ENCODE assay signal across 8 cellular contexts in genomic region chr15:62389887-62390792, GRCh38. TPM values are rescaled to one million over a fixed set of nuclear protein-coding genes. Genes with fewer than 3 reads are reported as not detected.
DNase-seq lines count a peak whose midpoint lies in the region; ATAC-seq and TF ChIP-seq lines count a peak whose summit lies in the region.

Gene TLN2 (plus strand): TSS chr15:62390550.

- H3K4me3 Mint-ChIP-seq in activated T-helper 17 cell treated with anti-CD3 and anti-CD28 coated beads, Interleukin-2, amount 50 U/mL, for 72 hours, result peak within 1 kb of the TSS; percentile 89
- H3K4me3 Mint-ChIP-seq in naive thymus-derived CD8-positive, alpha-beta T cell, result peak within 1 kb of the TSS; percentile 88 to 98 (median 95)

- H3K36me3 ChIP-seq in subcutaneous abdominal adipose tissue (ENCODE audit: control insufficient read depth in 5 of 5, insufficient read depth in 5 of 5, low read length in 5 of 5), result no peaks in the 10 kb centered on the region

- H3K9me3 Mint-ChIP-seq in activated T-helper 17 cell treated with anti-CD3 and anti-CD28 coated beads, Interleukin-2, amount 50 U/mL, for 72 hours, result no peaks in the 10 kb centered on the region
- no peaks in the 10 kb centered on the region for H3K9me3 Mint-ChIP-seq in naive thymus-derived CD8-positive, alpha-beta T cell

- peak within 1 kb of the TSS; percentile 90 for H3K27ac ChIP-seq in subcutaneous abdominal adipose tissue (ENCODE audit: low read depth, low read length)

- H3K9ac ChIP-seq in subcutaneous abdominal adipose tissue (ENCODE audit: low read length in 5 of 5), result peak within 1 kb of the TSS; percentile 40 to 94 (median 89)

- H3K4me3 ChIP-seq in subcutaneous abdominal adipose tissue (ENCODE audit: low read depth in 1 of 5, low read length in 5 of 5), result peak within 1 kb of the TSS; percentile 94 to 97 (median 95)

- H3K27ac Mint-ChIP-seq in activated T-helper 17 cell treated with anti-CD3 and anti-CD28 coated beads, Interleukin-2, amount 50 U/mL, for 72 hours, result peak within 1 kb of the TSS; percentile 79
- H3K27ac Mint-ChIP-seq in naive thymus-derived CD8-positive, alpha-beta T cell, result peak within 1 kb of the TSS; percentile 40 to 93 (median 86)

- no peaks in the 10 kb centered on the region for H3K36me3 Mint-ChIP-seq in activated T-helper 17 cell treated with anti-CD3 and anti-CD28 coated beads, Interleukin-2, amount 50 U/mL, for 72 hours (ENCODE audit: low read depth)
- H3K36me3 Mint-ChIP-seq in naive thymus-derived CD8-positive, alpha-beta T cell, result no peaks in the 10 kb centered on the region

- H3K9me3 ChIP-seq in subcutaneous abdominal adipose tissue (ENCODE audit: control insufficient read depth in 5 of 5, low read length in 5 of 5), result no peaks in the 10 kb centered on the region

- peaks cover 4 to 46% (median 36%) of the 10 kb centered on the region in 5 donors for H3K4me1 ChIP-seq in subcutaneous abdominal adipose tissue (ENCODE audit: control insufficient read depth in 5 of 5, insufficient read depth in 5 of 5, low read length in 5 of 5)

- H3K27me3 Mint-ChIP-seq in activated T-helper 17 cell treated with anti-CD3 and anti-CD28 coated beads, Interleukin-2, amount 50 U/mL, for 72 hours, result peaks cover 7% of the 10 kb centered on the region
- peaks cover 7 to 29% (median 22%) of the 10 kb centered on the region in 5 donors for H3K27me3 Mint-ChIP-seq in naive thymus-derived CD8-positive, alpha-beta T cell

- H3K27me3 ChIP-seq in subcutaneous abdominal adipose tissue (ENCODE audit: control insufficient read depth in 5 of 5, insufficient read depth in 4 of 5, low read length in 5 of 5), result no peaks in the 10 kb centered on the region

- H3K4me1 Mint-ChIP-seq in activated T-helper 17 cell treated with anti-CD3 and anti-CD28 coated beads, Interleukin-2, amount 50 U/mL, for 72 hours, result peaks cover 8% of the 10 kb centered on the region
- peaks cover 12 to 22% (median 18%) of the 10 kb centered on the region in 4 donors for H3K4me1 Mint-ChIP-seq in naive thymus-derived CD8-positive, alpha-beta T cell

- ATAC-seq in GM19452 (IDR thresholded peaks at IDR 0.05; ENCODE audit: unreplicated experiment) (peak; percentile 87), HG03521 (IDR thresholded peaks at IDR 0.05; ENCODE audit: unreplicated experiment) (peak; percentile 84)
- ATAC-seq in activated T-helper 17 cell treated with anti-CD3 and anti-CD28 coated beads, Interleukin-2, amount 50 U/mL, for 72 hours (replicated peaks), result peak; percentile 91
- peak; percentile 72 to 84 for ATAC-seq in naive thymus-derived CD8-positive, alpha-beta T cell

- POLR2A ChIA-PET in naive thymus-derived CD8-positive, alpha-beta T cell (lab: Charles Lee), result no interaction called here

- peak; percentile 90 for DNase-seq in COLO668 (lab: John Stamatoyannopoulos, UW; ENCODE audit: unreplicated experiment)
- peak; percentile 68 for DNase-seq in fibroblast of peridontal ligament (ENCODE audit: extremely low read depth)
- peak; percentile 7 to 69 (median 43) for DNase-seq in naive thymus-derived CD8-positive, alpha-beta T cell

TF ChIP-seq in PFSK-1, 5 proteins besides CTCF, POLR2A, EP300 and RAD21:
- TF ChIP-seq FOXP2 (optimal IDR thresholded peaks at IDR 0.05; ENCODE audit: borderline replicate concordance, extremely low read depth, extremely low read length, insufficient read depth) (peak; percentile 49), TAF1 (IDR thresholded peaks at IDR 0.05; ENCODE audit: borderline replicate concordance, insufficient read depth, low read length) (peak; percentile 77; the same call in 1 of the 2 replicates), POLR2AphosphoS5 (IDR thresholded peaks at IDR 0.05; ENCODE audit: low read depth, low read length) (peak; percentile 83; the same call in 1 of the 2 replicates), SIN3A (IDR thresholded peaks at IDR 0.05; ENCODE audit: borderline replicate concordance, insufficient read depth, low read length) (0 out of 2 replicates have a peak, but pooled peaks have one; percentile 18), REST (IDR thresholded peaks at IDR 0.05; ENCODE audit: insufficient read depth in 1 of 2, low read depth in 2 of 2, low read length in 2 of 2) (no peak; a peak in 2 of 4 replicates)

RNA-seq across cellular contexts. Expression of gene TLN2, which starts in this region (rescaled TPM):
- polyA plus RNA-seq in PFSK-1 (2012; ENCODE audit: insufficient read length, low read depth), result 43.7 TPM
- 1 to 10 TPM in 1 of 2 donors, under 1 TPM in 1; 0.52 to 1.8 TPM for total RNA-seq in activated T-helper 17 cell treated with anti-CD3 and anti-CD28 coated beads, Interleukin-2, amount 50 U/mL, for 72 hours
- total RNA-seq in naive thymus-derived CD8-positive, alpha-beta T cell, result 1 to 10 TPM; 1.1 to 1.3 TPM
- polyA plus RNA-seq in naive thymus-derived CD8-positive, alpha-beta T cell, result under 1 TPM in 2 of 3 donors, not detected in 1; 0.15 to 0.22 TPM

Comparison
In these comparisons a context has a peak if more than half of its experiments do, and no peak if none do; other contexts are left out.
1. Peak in every context shown above with its lines: DNase-seq, ATAC-seq, H3K4me3 ChIP-seq and H3K27ac ChIP-seq.